Comparison of ENCODE assay signal across 7 cellular contexts in genomic region chr13:62321895-62322294, GRCh38.
"Had no signal": no experiment of that assay in that cellular context is flagged by ENCODE, and none has a peak within 500 bp of the region (broad histone marks: within the 10 kb centered on the region; RNA-seq: fewer than 3 reads in every experiment).

No MANE protein-coding gene starts in this region.

- DNase-seq: GM23248, GOT3, H7, HFFc6 had no signal

- ATAC-seq: HCT116, K562 had no signal

- H3K27ac Mint-ChIP-seq: HFFc6 had no signal

- H2AFZ ChIP-seq: GM23248 had no signal

- H3K9me3 ChIP-seq: HAP-1 had no signal

- H3K27ac ChIP-seq: GM23248 had no signal

- H3K36me3 ChIP-seq: HAP-1 had no signal

- H3K4me3 Mint-ChIP-seq: HFFc6 had no signal

- H3K9ac ChIP-seq: GM23248 had no signal

- H3K9me3 Mint-ChIP-seq: HFFc6 had no signal

- H3K4me1 ChIP-seq: HAP-1 had no signal

- H3K4me3 ChIP-seq: GM23248, HAP-1, K562 had no signal
